ENCODE assay signal across 1 cellular context in genomic region chr14:35353409-35354172, GRCh38.
TF ChIP-seq lines count a peak whose summit lies in the region.

No MANE protein-coding gene starts in this region.

TF ChIP-seq in HepG2, 621 proteins besides CTCF, POLR2A, EP300 and RAD21 (continued from another document and continues in another):
- TF ChIP-seq, protein P1, sequence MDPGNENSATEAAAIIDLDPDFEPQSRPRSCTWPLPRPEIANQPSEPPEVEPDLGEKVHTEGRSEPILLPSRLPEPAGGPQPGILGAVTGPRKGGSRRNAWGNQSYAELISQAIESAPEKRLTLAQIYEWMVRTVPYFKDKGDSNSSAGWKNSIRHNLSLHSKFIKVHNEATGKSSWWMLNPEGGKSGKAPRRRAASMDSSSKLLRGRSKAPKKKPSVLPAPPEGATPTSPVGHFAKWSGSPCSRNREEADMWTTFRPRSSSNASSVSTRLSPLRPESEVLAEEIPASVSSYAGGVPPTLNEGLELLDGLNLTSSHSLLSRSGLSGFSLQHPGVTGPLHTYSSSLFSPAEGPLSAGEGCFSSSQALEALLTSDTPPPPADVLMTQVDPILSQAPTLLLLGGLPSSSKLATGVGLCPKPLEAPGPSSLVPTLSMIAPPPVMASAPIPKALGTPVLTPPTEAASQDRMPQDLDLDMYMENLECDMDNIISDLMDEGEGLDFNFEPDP (CRISPR knock-in tag; conservative IDR thresholded peaks at IDR 0.05) = no peak
- TF ChIP-seq, protein P2, sequence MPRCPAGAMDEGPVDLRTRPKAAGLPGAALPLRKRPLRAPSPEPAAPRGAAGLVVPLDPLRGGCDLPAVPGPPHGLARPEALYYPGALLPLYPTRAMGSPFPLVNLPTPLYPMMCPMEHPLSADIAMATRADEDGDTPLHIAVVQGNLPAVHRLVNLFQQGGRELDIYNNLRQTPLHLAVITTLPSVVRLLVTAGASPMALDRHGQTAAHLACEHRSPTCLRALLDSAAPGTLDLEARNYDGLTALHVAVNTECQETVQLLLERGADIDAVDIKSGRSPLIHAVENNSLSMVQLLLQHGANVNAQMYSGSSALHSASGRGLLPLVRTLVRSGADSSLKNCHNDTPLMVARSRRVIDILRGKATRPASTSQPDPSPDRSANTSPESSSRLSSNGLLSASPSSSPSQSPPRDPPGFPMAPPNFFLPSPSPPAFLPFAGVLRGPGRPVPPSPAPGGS (CRISPR knock-in tag; IDR thresholded peaks at IDR 0.05) = peak; percentile 60; the same call in 1 of the 2 replicates
- no peak for TF ChIP-seq HHEX (CRISPR knock-in tag; IDR thresholded peaks at IDR 0.05)
- TF ChIP-seq SP140L (CRISPR knock-in tag; IDR thresholded peaks at IDR 0.05; ENCODE audit: borderline replicate concordance) = no peak
- TF ChIP-seq NR2F2 (IDR thresholded peaks at IDR 0.05; ENCODE audit: borderline replicate concordance, low read depth) = no peak
- no peak for TF ChIP-seq ZNF552 (CRISPR knock-in tag; IDR thresholded peaks at IDR 0.05; ENCODE audit: borderline replicate concordance)
- no peak for TF ChIP-seq ZNF276 (CRISPR knock-in tag; IDR thresholded peaks at IDR 0.05; ENCODE audit: low read depth)
- TF ChIP-seq ZFYVE20 (CRISPR knock-in tag; IDR thresholded peaks at IDR 0.05; ENCODE audit: borderline replicate concordance, low read depth) = no peak
- TF ChIP-seq SPEN (CRISPR knock-in tag; IDR thresholded peaks at IDR 0.05; ENCODE audit: low read depth) = no peak
- TF ChIP-seq ZNF253 (CRISPR knock-in tag; IDR thresholded peaks at IDR 0.05; ENCODE audit: borderline replicate concordance) = no peak
- TF ChIP-seq SMAD1 (CRISPR knock-in tag; IDR thresholded peaks at IDR 0.05; ENCODE audit: borderline replicate concordance, low read depth) = no peak
- TF ChIP-seq JUND (CRISPR knock-in tag; IDR thresholded peaks at IDR 0.05) = no peak
- TF ChIP-seq, protein P3, sequence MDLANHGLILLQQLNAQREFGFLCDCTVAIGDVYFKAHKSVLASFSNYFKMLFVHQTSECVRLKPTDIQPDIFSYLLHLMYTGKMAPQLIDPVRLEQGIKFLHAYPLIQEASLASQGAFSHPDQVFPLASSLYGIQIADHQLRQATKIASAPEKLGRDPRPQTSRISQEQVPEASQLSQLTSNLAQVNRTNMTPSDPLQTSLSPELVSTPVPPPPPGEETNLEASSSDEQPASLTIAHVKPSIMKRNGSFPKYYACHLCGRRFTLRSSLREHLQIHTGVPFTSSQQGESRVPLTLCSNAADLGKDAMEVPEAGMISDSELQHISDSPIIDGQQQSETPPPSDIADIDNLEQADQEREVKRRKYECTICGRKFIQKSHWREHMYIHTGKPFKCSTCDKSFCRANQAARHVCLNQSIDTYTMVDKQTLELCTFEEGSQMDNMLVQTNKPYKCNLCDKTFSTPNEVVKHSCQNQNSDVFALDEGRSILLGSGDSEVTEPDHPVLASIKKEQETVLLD (CRISPR knock-in tag; IDR thresholded peaks at IDR 0.05; ENCODE audit: low read depth) = no peak
- TF ChIP-seq, protein P4, sequence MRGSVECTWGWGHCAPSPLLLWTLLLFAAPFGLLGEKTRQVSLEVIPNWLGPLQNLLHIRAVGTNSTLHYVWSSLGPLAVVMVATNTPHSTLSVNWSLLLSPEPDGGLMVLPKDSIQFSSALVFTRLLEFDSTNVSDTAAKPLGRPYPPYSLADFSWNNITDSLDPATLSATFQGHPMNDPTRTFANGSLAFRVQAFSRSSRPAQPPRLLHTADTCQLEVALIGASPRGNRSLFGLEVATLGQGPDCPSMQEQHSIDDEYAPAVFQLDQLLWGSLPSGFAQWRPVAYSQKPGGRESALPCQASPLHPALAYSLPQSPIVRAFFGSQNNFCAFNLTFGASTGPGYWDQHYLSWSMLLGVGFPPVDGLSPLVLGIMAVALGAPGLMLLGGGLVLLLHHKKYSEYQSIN (CRISPR knock-in tag; IDR thresholded peaks at IDR 0.05; ENCODE audit: borderline replicate concordance) = no peak
- TF ChIP-seq KLF9 (CRISPR knock-in tag; IDR thresholded peaks at IDR 0.05; ENCODE audit: low read depth) = no peak
- TF ChIP-seq, protein P5, sequence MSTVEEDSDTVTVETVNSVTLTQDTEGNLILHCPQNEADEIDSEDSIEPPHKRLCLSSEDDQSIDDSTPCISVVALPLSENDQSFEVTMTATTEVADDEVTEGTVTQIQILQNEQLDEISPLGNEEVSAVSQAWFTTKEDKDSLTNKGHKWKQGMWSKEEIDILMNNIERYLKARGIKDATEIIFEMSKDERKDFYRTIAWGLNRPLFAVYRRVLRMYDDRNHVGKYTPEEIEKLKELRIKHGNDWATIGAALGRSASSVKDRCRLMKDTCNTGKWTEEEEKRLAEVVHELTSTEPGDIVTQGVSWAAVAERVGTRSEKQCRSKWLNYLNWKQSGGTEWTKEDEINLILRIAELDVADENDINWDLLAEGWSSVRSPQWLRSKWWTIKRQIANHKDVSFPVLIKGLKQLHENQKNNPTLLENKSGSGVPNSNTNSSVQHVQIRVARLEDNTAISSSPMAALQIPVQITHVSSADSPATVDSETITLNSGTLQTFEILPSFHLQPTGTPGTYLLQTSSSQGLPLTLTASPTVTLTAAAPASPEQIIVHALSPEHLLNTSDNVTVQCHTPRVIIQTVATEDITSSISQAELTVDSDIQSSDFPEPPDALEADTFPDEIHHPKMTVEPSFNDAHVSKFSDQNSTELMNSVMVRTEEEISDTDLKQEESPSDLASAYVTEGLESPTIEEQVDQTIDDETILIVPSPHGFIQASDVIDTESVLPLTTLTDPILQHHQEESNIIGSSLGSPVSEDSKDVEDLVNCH (CRISPR knock-in tag; IDR thresholded peaks at IDR 0.05) = no peak
- TF ChIP-seq NR3C1 (CRISPR knock-in tag; IDR thresholded peaks at IDR 0.05) = no peak
- TF ChIP-seq, protein P6, sequence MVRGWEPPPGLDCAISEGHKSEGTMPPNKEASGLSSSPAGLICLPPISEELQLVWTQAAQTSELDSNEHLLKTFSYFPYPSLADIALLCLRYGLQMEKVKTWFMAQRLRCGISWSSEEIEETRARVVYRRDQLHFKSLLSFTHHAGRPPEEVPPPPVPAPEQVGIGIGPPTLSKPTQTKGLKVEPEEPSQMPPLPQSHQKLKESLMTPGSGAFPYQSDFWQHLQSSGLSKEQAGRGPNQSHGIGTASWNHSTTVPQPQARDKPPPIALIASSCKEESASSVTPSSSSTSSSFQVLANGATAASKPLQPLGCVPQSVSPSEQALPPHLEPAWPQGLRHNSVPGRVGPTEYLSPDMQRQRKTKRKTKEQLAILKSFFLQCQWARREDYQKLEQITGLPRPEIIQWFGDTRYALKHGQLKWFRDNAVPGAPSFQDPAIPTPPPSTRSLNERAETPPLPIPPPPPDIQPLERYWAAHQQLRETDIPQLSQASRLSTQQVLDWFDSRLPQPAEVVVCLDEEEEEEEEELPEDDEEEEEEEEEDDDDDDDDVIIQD (CRISPR knock-in tag; IDR thresholded peaks at IDR 0.05; ENCODE audit: low read depth) = peak; percentile 51; the same call in 1 of the 2 replicates
- no peak for TF ChIP-seq NFIC (IDR thresholded peaks at IDR 0.05; ENCODE audit: low read length)
- TF ChIP-seq TCF7 (IDR thresholded peaks at IDR 0.05; ENCODE audit: low read depth) = peak; percentile 10; the same call in 1 of the 2 replicates
- no peak for TF ChIP-seq MLLT10 (CRISPR knock-in tag; IDR thresholded peaks at IDR 0.05)
- no peak for TF ChIP-seq ZBED4 (CRISPR knock-in tag; IDR thresholded peaks at IDR 0.05; ENCODE audit: borderline replicate concordance)
- TF ChIP-seq ZNF652 (CRISPR knock-in tag; IDR thresholded peaks at IDR 0.05; ENCODE audit: borderline replicate concordance, low read depth) = no peak
- TF ChIP-seq DNMT1 (CRISPR knock-in tag; IDR thresholded peaks at IDR 0.05) = no peak
- TF ChIP-seq ZNF20 (CRISPR knock-in tag; IDR thresholded peaks at IDR 0.05) = no peak
- TF ChIP-seq SOX5 (CRISPR knock-in tag; IDR thresholded peaks at IDR 0.05; ENCODE audit: borderline replicate concordance) = peak; percentile 67
- TF ChIP-seq, protein P7, sequence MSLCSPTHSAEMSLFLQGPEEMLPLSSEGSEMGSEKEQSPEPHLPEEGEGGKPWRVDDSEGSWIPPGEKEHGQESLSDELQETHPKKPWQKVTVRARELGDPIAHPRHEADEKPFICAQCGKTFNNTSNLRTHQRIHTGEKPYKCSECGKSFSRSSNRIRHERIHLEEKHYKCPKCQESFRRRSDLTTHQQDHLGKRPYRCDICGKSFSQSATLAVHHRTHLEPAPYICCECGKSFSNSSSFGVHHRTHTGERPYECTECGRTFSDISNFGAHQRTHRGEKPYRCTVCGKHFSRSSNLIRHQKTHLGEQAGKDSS (CRISPR knock-in tag; IDR thresholded peaks at IDR 0.05; ENCODE audit: borderline replicate concordance, low read depth) = no peak
- no peak for TF ChIP-seq ARNT2 (CRISPR knock-in tag; IDR thresholded peaks at IDR 0.05; ENCODE audit: low read depth)
- TF ChIP-seq ZNF160 (CRISPR knock-in tag; IDR thresholded peaks at IDR 0.05) = no peak
- no peak for TF ChIP-seq KLF11 (CRISPR knock-in tag; IDR thresholded peaks at IDR 0.05)
- no peak for TF ChIP-seq ZNF329 (CRISPR knock-in tag; IDR thresholded peaks at IDR 0.05; ENCODE audit: low read depth)
- no peak for TF ChIP-seq POLR2AphosphoS5 (IDR thresholded peaks at IDR 0.05; ENCODE audit: low read depth, low read length)
- no peak for TF ChIP-seq ZNF75D (CRISPR knock-in tag; IDR thresholded peaks at IDR 0.05; ENCODE audit: borderline replicate concordance)
- TF ChIP-seq ZNF17 (CRISPR knock-in tag; IDR thresholded peaks at IDR 0.05) = no peak
- TF ChIP-seq ZNF124 (CRISPR knock-in tag; IDR thresholded peaks at IDR 0.05) = no peak
- TF ChIP-seq AKAP8 (CRISPR knock-in tag; IDR thresholded peaks at IDR 0.05) = no peak
- no peak for TF ChIP-seq ZBTB46 (CRISPR knock-in tag; IDR thresholded peaks at IDR 0.05; ENCODE audit: borderline replicate concordance)
- TF ChIP-seq, protein P8, sequence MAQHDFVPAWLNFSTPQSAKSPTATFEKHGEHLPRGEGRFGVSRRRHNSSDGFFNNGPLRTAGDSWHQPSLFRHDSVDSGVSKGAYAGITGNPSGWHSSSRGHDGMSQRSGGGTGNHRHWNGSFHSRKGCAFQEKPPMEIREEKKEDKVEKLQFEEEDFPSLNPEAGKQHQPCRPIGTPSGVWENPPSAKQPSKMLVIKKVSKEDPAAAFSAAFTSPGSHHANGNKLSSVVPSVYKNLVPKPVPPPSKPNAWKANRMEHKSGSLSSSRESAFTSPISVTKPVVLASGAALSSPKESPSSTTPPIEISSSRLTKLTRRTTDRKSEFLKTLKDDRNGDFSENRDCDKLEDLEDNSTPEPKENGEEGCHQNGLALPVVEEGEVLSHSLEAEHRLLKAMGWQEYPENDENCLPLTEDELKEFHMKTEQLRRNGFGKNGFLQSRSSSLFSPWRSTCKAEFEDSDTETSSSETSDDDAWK (CRISPR knock-in tag; IDR thresholded peaks at IDR 0.05) = no peak
- TF ChIP-seq PRMT3 (CRISPR knock-in tag; IDR thresholded peaks at IDR 0.05; ENCODE audit: borderline replicate concordance, low read depth) = no peak
- no peak for TF ChIP-seq REL (CRISPR knock-in tag; conservative IDR thresholded peaks at IDR 0.05)
- TF ChIP-seq ATF4 (CRISPR knock-in tag; IDR thresholded peaks at IDR 0.05) = no peak
